Comparison of ENCODE assay signal across 10 cellular contexts in the genomic region with DNA sequence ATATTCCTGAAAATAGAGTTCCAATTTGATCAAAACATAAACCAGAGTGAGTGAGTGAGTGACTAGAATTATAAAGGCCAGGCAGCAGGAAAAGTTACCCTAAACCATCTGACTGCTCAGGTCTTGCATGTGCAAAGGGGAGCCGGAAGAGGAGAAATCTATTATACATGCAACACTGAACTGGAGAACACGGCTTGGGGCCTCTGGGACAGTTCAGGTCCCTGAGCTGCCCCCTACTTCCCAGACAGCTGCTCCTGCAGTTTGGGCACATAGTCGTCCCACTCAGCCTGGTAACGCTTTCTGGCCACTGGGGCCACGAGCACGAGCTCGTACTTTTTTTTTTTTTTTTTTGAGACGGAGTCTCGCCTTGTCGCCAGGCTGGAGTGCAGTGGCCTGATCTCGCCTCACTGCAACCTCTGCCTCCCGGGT. TPM values are rescaled to one million over a fixed set of nuclear protein-coding genes. Genes with fewer than 3 reads are reported as not detected.
A peak's percentile ranks its signal among the peaks of the same experiment; 100 is the strongest.
DNase-seq lines count a peak whose midpoint lies in the region; ATAC-seq and TF ChIP-seq lines count a peak whose summit lies in the region.
"Had no signal": no experiment of that assay in that cellular context is flagged by ENCODE, and none has a peak within 500 bp of the region (broad histone marks: within the 10 kb centered on the region; RNA-seq: fewer than 3 reads in every experiment).

No MANE protein-coding gene starts in this region.

- H3K4me2 ChIP-seq in MM.1S (ENCODE audit: low read depth, low read length): no peak overlapping the region

- H4K20me1 ChIP-seq in MM.1S (ENCODE audit: insufficient read depth, low read length): no peaks in the 10 kb centered on the region

- peak overlapping the region; percentile 92 for H3K27ac Mint-ChIP-seq in activated naive CD4-positive, alpha-beta T cell treated with anti-CD3 and anti-CD28 coated beads for 36 hours
- peak overlapping the region; percentile 98 for H3K27ac Mint-ChIP-seq in activated naive CD4-positive, alpha-beta T cell treated with anti-CD3 and anti-CD28 coated beads, Interleukin-2, amount 50 U/mL, for 24 hours

- H3K27me3 ChIP-seq in vagina: no peaks in the 10 kb centered on the region
- no peaks in the 10 kb centered on the region for H3K27me3 ChIP-seq in left ventricle myocardium inferior (ENCODE audit: low read depth)
- H3K27me3 ChIP-seq in MM.1S (replicated peaks; ENCODE audit: insufficient read depth, low read length): no peaks in the 10 kb centered on the region
- H3K27me3 ChIP-seq: left lung had no signal

- peak overlapping the region; percentile 63 for H3K4me3 Mint-ChIP-seq in activated naive CD4-positive, alpha-beta T cell treated with anti-CD3 and anti-CD28 coated beads for 36 hours
- H3K4me3 Mint-ChIP-seq in activated naive CD4-positive, alpha-beta T cell treated with anti-CD3 and anti-CD28 coated beads, Interleukin-2, amount 50 U/mL, for 24 hours: peak overlapping the region; percentile 82

- CTCF ChIA-PET in activated naive CD4-positive, alpha-beta T cell treated with anti-CD3 and anti-CD28 coated beads for 36 hours (lab: Charles Lee): interaction anchor here (0.7 to 1.5 kb wide), 4 partner anchors 11 to 160 kb away, joined by 3 to 7 read pairs (median 4); no protein-coding TSS in a partner anchor

- H3K27ac ChIP-seq in vagina: peak overlapping the region; percentile 42
- no peak overlapping the region for H3K27ac ChIP-seq in left ventricle myocardium inferior (replicated peaks)
- no peak overlapping the region for H3K27ac ChIP-seq in MM.1S (ENCODE audit: low read length)

- H3K9me3 ChIP-seq in vagina (no peaks in the 10 kb centered on the region), left ventricle myocardium inferior (replicated peaks) (no peaks in the 10 kb centered on the region), MM.1S (replicated peaks; ENCODE audit: insufficient read depth, low read length) (no peaks in the 10 kb centered on the region)
- H3K9me3 ChIP-seq: left lung had no signal

- no peaks in the 10 kb centered on the region for H3K9me3 Mint-ChIP-seq in activated naive CD4-positive, alpha-beta T cell treated with anti-CD3 and anti-CD28 coated beads for 36 hours
- H3K9me3 Mint-ChIP-seq in activated naive CD4-positive, alpha-beta T cell treated with anti-CD3 and anti-CD28 coated beads, Interleukin-2, amount 50 U/mL, for 24 hours: no peaks in the 10 kb centered on the region

- H3K9ac ChIP-seq in MM.1S (ENCODE audit: low read length): no peak overlapping the region

- H3K36me3 Mint-ChIP-seq in activated naive CD4-positive, alpha-beta T cell treated with anti-CD3 and anti-CD28 coated beads for 36 hours (ENCODE audit: low read depth): peaks cover 62% of the 10 kb centered on the region
- peaks cover 26% of the 10 kb centered on the region for H3K36me3 Mint-ChIP-seq in activated naive CD4-positive, alpha-beta T cell treated with anti-CD3 and anti-CD28 coated beads, Interleukin-2, amount 50 U/mL, for 24 hours

- DNase-seq in activated naive CD4-positive, alpha-beta T cell treated with anti-CD3 and anti-CD28 coated beads for 36 hours: peak; percentile 48
- DNase-seq in activated naive CD4-positive, alpha-beta T cell treated with anti-CD3 and anti-CD28 coated beads, Interleukin-2, amount 50 U/mL, for 16 hours: no peak
- no peak for DNase-seq in vagina (ENCODE audit: extremely low spot score in 2 of 2)
- no peak for DNase-seq in left ventricle myocardium inferior
- DNase-seq in foreskin fibroblast: no peak
- DNase-seq in MM.1S: no peak
- DNase-seq: NCI-H446 had no signal

- intact Hi-C loops in activated naive CD4-positive, alpha-beta T cell treated with anti-CD3 and anti-CD28 coated beads for 36 hours (cut with micrococcal nuclease): loop anchor here (2.0 kb wide), 1 partner anchor 520 kb away; no protein-coding TSS in a partner anchor
- intact Hi-C loops in vagina (cut with DNase I) (no loop called here), left ventricle myocardium inferior (cut with micrococcal nuclease) (no loop called here)

- TF ChIP-seq POLR2A in vagina (IDR thresholded peaks at IDR 0.05): no peak

- H3K9me2 ChIP-seq in MM.1S (replicated peaks; ENCODE audit: insufficient read depth, low read length): no peaks in the 10 kb centered on the region

- H3K79me2 ChIP-seq in MM.1S (ENCODE audit: low read length): no peaks in the 10 kb centered on the region

- no peak overlapping the region for H2AFZ ChIP-seq in MM.1S (ENCODE audit: low read length)

- H3K27me3 Mint-ChIP-seq in activated naive CD4-positive, alpha-beta T cell treated with anti-CD3 and anti-CD28 coated beads for 36 hours (ENCODE audit: low read depth): no peaks in the 10 kb centered on the region
- H3K27me3 Mint-ChIP-seq in activated naive CD4-positive, alpha-beta T cell treated with anti-CD3 and anti-CD28 coated beads, Interleukin-2, amount 50 U/mL, for 24 hours: no peaks in the 10 kb centered on the region

- H3F3A ChIP-seq in MM.1S (ENCODE audit: insufficient read depth, low read length): peaks cover 21% of the 10 kb centered on the region

- H3K4me1 ChIP-seq in vagina (no peaks in the 10 kb centered on the region), left ventricle myocardium inferior (no peaks in the 10 kb centered on the region), MM.1S (ENCODE audit: low read length) (peaks cover 31% of the 10 kb centered on the region)

- H3K4me1 Mint-ChIP-seq in activated naive CD4-positive, alpha-beta T cell treated with anti-CD3 and anti-CD28 coated beads for 36 hours (ENCODE audit: low read depth): peaks cover 88% of the 10 kb centered on the region
- peaks cover 82% of the 10 kb centered on the region for H3K4me1 Mint-ChIP-seq in activated naive CD4-positive, alpha-beta T cell treated with anti-CD3 and anti-CD28 coated beads, Interleukin-2, amount 50 U/mL, for 24 hours

- no peak overlapping the region for H3K4me3 ChIP-seq in vagina
- H3K4me3 ChIP-seq in left ventricle myocardium inferior: no peak overlapping the region
- no peak overlapping the region for H3K4me3 ChIP-seq in foreskin fibroblast (ENCODE audit: low read depth in 1 of 2, low read length in 2 of 2)
- no peak overlapping the region for H3K4me3 ChIP-seq in MM.1S (ENCODE audit: low read length)
- H3K4me3 ChIP-seq: left lung had no signal

- ATAC-seq in HG03175 (IDR thresholded peaks at IDR 0.05; ENCODE audit: unreplicated experiment): peak; percentile 24
- ATAC-seq: left lung had no signal

- H3K36me3 ChIP-seq in vagina (no peaks in the 10 kb centered on the region), left ventricle myocardium inferior (no peaks in the 10 kb centered on the region), MM.1S (replicated peaks; ENCODE audit: insufficient read depth, low read length) (no peaks in the 10 kb centered on the region)

- no peak for TF ChIP-seq CTCF in vagina (IDR thresholded peaks at IDR 0.05)
- TF ChIP-seq CTCF in left ventricle myocardium inferior (IDR thresholded peaks at IDR 0.05; ENCODE audit: borderline replicate concordance): no peak
- no peak for TF ChIP-seq CTCF in foreskin fibroblast (IDR thresholded peaks at IDR 0.05; ENCODE audit: low read depth, low read length)
- TF ChIP-seq CTCF in MM.1S (IDR thresholded peaks at IDR 0.05; ENCODE audit: low read length): no peak

RNA-seq across cellular contexts. Expression of gene PTPRC, which starts 40.1 kb away (rescaled TPM):
- total RNA-seq in activated naive CD4-positive, alpha-beta T cell treated with anti-CD3 and anti-CD28 coated beads for 36 hours: 100 to 1,000 TPM; 689 to 714 TPM
- total RNA-seq in vagina (33.4 TPM), left ventricle myocardium inferior (7.5 TPM)

Comparison
In these comparisons a context has a peak if more than half of its experiments do, and no peak if none do; other contexts are left out.
1. RNA of gene PTPRC, which starts 40.1 kb away (total RNA-seq): 689 to 714 TPM in activated naive CD4-positive, alpha-beta T cell treated with anti-CD3 and anti-CD28 coated beads for 36 hours; 33.4 TPM in vagina (single experiment) and 7.5 TPM in left ventricle myocardium inferior (single experiment); every median in the first group is over 10 times any median in the second.